ENCODE assay signal across 12 cellular contexts in the genomic region with DNA sequence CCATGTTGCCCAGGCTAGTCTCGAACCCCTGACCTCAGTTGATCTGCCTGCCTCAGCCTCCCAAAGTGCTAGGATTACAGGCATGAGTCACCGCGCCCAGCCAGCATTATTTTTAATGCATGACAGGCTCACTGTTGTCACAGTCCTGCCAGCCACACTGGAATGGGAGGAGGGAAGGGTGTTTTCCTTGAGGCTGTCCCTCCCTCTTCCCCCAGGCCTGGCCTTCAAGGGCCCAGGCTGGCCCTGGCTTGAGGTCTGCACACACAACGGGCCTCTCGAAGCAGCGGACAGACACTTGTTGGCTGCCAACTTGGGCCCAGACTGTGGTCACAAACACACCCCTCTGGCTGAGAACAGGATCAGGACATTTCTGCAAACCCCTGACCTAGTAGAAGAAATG. TPM values are rescaled to one million over a fixed set of nuclear protein-coding genes. Genes with fewer than 3 reads are reported as not detected.
A peak's percentile ranks its signal among the peaks of the same experiment; 100 is the strongest.
DNase-seq lines count a peak whose midpoint lies in the region; ATAC-seq, FAIRE-seq and TF ChIP-seq lines count a peak whose summit lies in the region.
"Had no signal": no experiment of that assay in that cellular context is flagged by ENCODE, and none has a peak within 500 bp of the region (broad histone marks: within the 10 kb centered on the region; RNA-seq: fewer than 3 reads in every experiment).

No MANE protein-coding gene starts in this region.

- no peak overlapping the region for H3K27ac Mint-ChIP-seq in activated CD4-positive, alpha-beta memory T cell treated with anti-CD3 and anti-CD28 coated beads for 36 hours
- H3K27ac Mint-ChIP-seq: CD4-positive, CD25-positive, alpha-beta regulatory T cell; naive thymus-derived CD4-positive, alpha-beta T cell had no signal

- FAIRE-seq in kidney (lab: Jason Lieb, UNC): no peak

- no peaks in the 10 kb centered on the region for H3K36me3 Mint-ChIP-seq in activated CD4-positive, alpha-beta memory T cell treated with anti-CD3 and anti-CD28 coated beads for 36 hours

- DNase-seq in GM03348 (ENCODE audit: low spot score) (peak; percentile 49), coronary artery (ENCODE audit: low spot score) (peak; percentile 89), kidney (peak; percentile 76), substantia nigra (lab: John Stamatoyannopoulos, UW) (peak in 37 of 49 donors; percentile 5 to 78 (median 41)), HuH-7 (ENCODE audit: low spot score) (no peak)
- DNase-seq in activated CD4-positive, alpha-beta memory T cell treated with anti-CD3 and anti-CD28 coated beads for 36 hours: no peak
- DNase-seq: CD4-positive, CD25-positive, alpha-beta regulatory T cell; naive thymus-derived CD4-positive, alpha-beta T cell; NCI-H446 treated with DMSO at 0.1 percent for 48 hours had no signal

- H3K4me3 ChIP-seq in coronary artery (no peak overlapping the region), kidney (ENCODE audit: low read length in 2 of 2) (no peak overlapping the region)

- no peaks in the 10 kb centered on the region for H3K9me3 Mint-ChIP-seq in activated CD4-positive, alpha-beta memory T cell treated with anti-CD3 and anti-CD28 coated beads for 36 hours
- H3K9me3 Mint-ChIP-seq: CD4-positive, CD25-positive, alpha-beta regulatory T cell; naive thymus-derived CD4-positive, alpha-beta T cell had no signal

- H3K36me3 ChIP-seq in kidney (ENCODE audit: control insufficient read depth in 1 of 2, insufficient read depth in 2 of 2, low read length in 2 of 2): no peaks in the 10 kb centered on the region

- no peaks in the 10 kb centered on the region for H3K9me3 ChIP-seq in kidney (ENCODE audit: control insufficient read depth in 1 of 2, low read length in 2 of 2)

- H3K27me3 Mint-ChIP-seq in activated CD4-positive, alpha-beta memory T cell treated with anti-CD3 and anti-CD28 coated beads for 36 hours: no peaks in the 10 kb centered on the region
- H3K27me3 Mint-ChIP-seq: CD4-positive, CD25-positive, alpha-beta regulatory T cell; naive thymus-derived CD4-positive, alpha-beta T cell had no signal

- intact Hi-C loops in kidney (cut with DNase I): no loop called here
- intact Hi-C loops in activated CD4-positive, alpha-beta memory T cell treated with anti-CD3 and anti-CD28 coated beads for 36 hours (cut with micrococcal nuclease): no loop called here

- POLR2A ChIA-PET in activated CD4-positive, alpha-beta memory T cell treated with anti-CD3 and anti-CD28 coated beads for 36 hours (lab: Charles Lee): no interaction called here

- no peak for ATAC-seq in GM19452 (IDR thresholded peaks at IDR 0.05; ENCODE audit: unreplicated experiment)
- ATAC-seq in HG03039 (IDR thresholded peaks at IDR 0.05; ENCODE audit: unreplicated experiment): no peak
- ATAC-seq: naive thymus-derived CD4-positive, alpha-beta T cell had no signal

- CTCF ChIA-PET in activated CD4-positive, alpha-beta memory T cell treated with anti-CD3 and anti-CD28 coated beads for 36 hours (lab: Charles Lee): no interaction called here

- H3K4me1 Mint-ChIP-seq in activated CD4-positive, alpha-beta memory T cell treated with anti-CD3 and anti-CD28 coated beads for 36 hours (ENCODE audit: low read depth): no peaks in the 10 kb centered on the region
- H3K4me1 Mint-ChIP-seq: CD4-positive, CD25-positive, alpha-beta regulatory T cell; naive thymus-derived CD4-positive, alpha-beta T cell had no signal

- H3K4me3 Mint-ChIP-seq in activated CD4-positive, alpha-beta memory T cell treated with anti-CD3 and anti-CD28 coated beads for 36 hours: no peak overlapping the region
- H3K4me3 Mint-ChIP-seq: CD4-positive, CD25-positive, alpha-beta regulatory T cell; naive thymus-derived CD4-positive, alpha-beta T cell had no signal

- no peak overlapping the region for H3K9ac ChIP-seq in kidney (ENCODE audit: low read length in 2 of 2)

- peaks cover 11 to 12% of the 10 kb centered on the region in 2 donors for H3K4me1 ChIP-seq in kidney (ENCODE audit: control insufficient read depth in 1 of 2, insufficient read depth in 1 of 2, low read depth in 1 of 2, low read length in 2 of 2)

- no peak for TF ChIP-seq CTCF in coronary artery (IDR thresholded peaks at IDR 0.05)
- TF ChIP-seq CTCF in kidney (IDR thresholded peaks at IDR 0.05; ENCODE audit: borderline replicate concordance, extremely low read depth, insufficient read depth): no peak

- peak overlapping the region; percentile 91 to 94 for H3K27ac ChIP-seq in coronary artery
- peak overlapping the region; percentile 20 to 45 for H3K27ac ChIP-seq in kidney (ENCODE audit: low read depth in 2 of 2, low read length in 2 of 2)
- H3K27ac ChIP-seq in substantia nigra (ENCODE audit: low read depth, low read length, poor library complexity, severe bottlenecking): no peak overlapping the region
- H3K27ac ChIP-seq: HL-60 had no signal

RNA-seq across cellular contexts. Expression of a gene that starts 10.1 kb away (rescaled TPM):
- 12.2 TPM for total RNA-seq in kidney
- 53.6 TPM for polyA plus RNA-seq in kidney (ENCODE audit: insufficient read depth, low read depth, low replicate concordance)
- 1 to 10 TPM; 5.6 to 5.7 TPM for total RNA-seq in activated CD4-positive, alpha-beta memory T cell treated with anti-CD3 and anti-CD28 coated beads for 36 hours

RNA-seq across cellular contexts. Expression of a gene that starts 32.1 kb away (rescaled TPM):
- 25.2 TPM for total RNA-seq in kidney
- 34.4 TPM for polyA plus RNA-seq in kidney (ENCODE audit: insufficient read depth, low read depth, low replicate concordance)
- 10 to 100 TPM; 39.6 to 40.3 TPM for total RNA-seq in activated CD4-positive, alpha-beta memory T cell treated with anti-CD3 and anti-CD28 coated beads for 36 hours

RNA-seq across cellular contexts. Expression of a gene that starts 56.4 kb away (rescaled TPM):
- 17.3 TPM for total RNA-seq in kidney
- polyA plus RNA-seq in kidney (ENCODE audit: insufficient read depth, low read depth, low replicate concordance): 5.5 TPM
- total RNA-seq in activated CD4-positive, alpha-beta memory T cell treated with anti-CD3 and anti-CD28 coated beads for 36 hours: 10 to 100 TPM; 10.9 to 12.9 TPM

Comparison
In these comparisons a context has a peak if more than half of its experiments do, and no peak if none do; other contexts are left out.
1. DNase-seq: peak in GM03348 (single experiment), coronary artery (single experiment), kidney (single experiment) and substantia nigra (37 of 49); none in activated CD4-positive, alpha-beta memory T cell treated with anti-CD3 and anti-CD28 coated beads for 36 hours (single experiment) and HuH-7 (single experiment).